11 cellular contexts compared by ENCODE assay signal in genomic region chr15:74378853-74379252, GRCh38. TPM values are rescaled to one million over a fixed set of nuclear protein-coding genes. Genes with fewer than 3 reads are reported as not detected.
A peak's percentile ranks its signal among the peaks of the same experiment; 100 is the strongest.
DNase-seq lines count a peak whose midpoint lies in the region; ATAC-seq and TF ChIP-seq lines count a peak whose summit lies in the region.
"Had no signal": no experiment of that assay in that cellular context is flagged by ENCODE, and none has a peak within 500 bp of the region (broad histone marks: within the 10 kb centered on the region; RNA-seq: fewer than 3 reads in every experiment).

No MANE protein-coding gene starts in this region.

- H3K36me3 Mint-ChIP-seq in activated T-cell treated with anti-CD3 and anti-CD28 coated beads, Interleukin-2, amount 50 U/mL, for 24 hours (ENCODE audit: low read depth): no peaks in the 10 kb centered on the region
- H3K36me3 Mint-ChIP-seq in stimulated activated naive B cell treated with anti-CD40 and anti-IgM and Interleukin-4, amounts not matched to agents 10 μg/mL and 1 μg/mL and 100 μg/mL, for 72 hours: peaks cover 0 to 5% of the 10 kb centered on the region in 2 donors
- H3K36me3 Mint-ChIP-seq: memory B cell had no signal

- H3K4me3 Mint-ChIP-seq in activated T-cell treated with anti-CD3 and anti-CD28 coated beads, Interleukin-2, amount 50 U/mL, for 24 hours: peak overlapping the region; percentile 16
- peak overlapping the region; percentile 5 to 15 for H3K4me3 Mint-ChIP-seq in stimulated activated naive B cell treated with anti-CD40 and anti-IgM and Interleukin-4, amounts not matched to agents 10 μg/mL and 1 μg/mL and 100 μg/mL, for 72 hours
- H3K4me3 Mint-ChIP-seq: memory B cell had no signal

- peaks cover 85% of the 10 kb centered on the region for H3K4me1 Mint-ChIP-seq in activated T-cell treated with anti-CD3 and anti-CD28 coated beads, Interleukin-2, amount 50 U/mL, for 24 hours (ENCODE audit: low read depth)
- H3K4me1 Mint-ChIP-seq in stimulated activated naive B cell treated with anti-CD40 and anti-IgM and Interleukin-4, amounts not matched to agents 10 μg/mL and 1 μg/mL and 100 μg/mL, for 72 hours: peaks cover 62 to 98% of the 10 kb centered on the region in 2 donors

- H3K9me3 Mint-ChIP-seq in activated T-cell treated with anti-CD3 and anti-CD28 coated beads, Interleukin-2, amount 50 U/mL, for 24 hours: no peaks in the 10 kb centered on the region
- H3K9me3 Mint-ChIP-seq in stimulated activated naive B cell treated with anti-CD40 and anti-IgM and Interleukin-4, amounts not matched to agents 10 μg/mL and 1 μg/mL and 100 μg/mL, for 72 hours: no peaks in the 10 kb centered on the region
- H3K9me3 Mint-ChIP-seq: memory B cell had no signal

- no peak for TF ChIP-seq CTCF in fibroblast of villous mesenchyme (IDR thresholded peaks at IDR 0.05; ENCODE audit: insufficient read depth, low read depth, low read length)

- H3K4me3 ChIP-seq in fibroblast of villous mesenchyme (ENCODE audit: low read depth, low read length): no peak overlapping the region

- peak; percentile 4 to 15 for ATAC-seq in stimulated activated naive B cell treated with anti-CD40 and anti-IgM and Interleukin-4, amounts not matched to agents 10 μg/mL and 1 μg/mL and 100 μg/mL, for 72 hours (replicated peaks)
- ATAC-seq: Panc1 had no signal

- no peaks in the 10 kb centered on the region for H3K27me3 Mint-ChIP-seq in activated T-cell treated with anti-CD3 and anti-CD28 coated beads, Interleukin-2, amount 50 U/mL, for 24 hours
- no peaks in the 10 kb centered on the region for H3K27me3 Mint-ChIP-seq in stimulated activated naive B cell treated with anti-CD40 and anti-IgM and Interleukin-4, amounts not matched to agents 10 μg/mL and 1 μg/mL and 100 μg/mL, for 72 hours
- H3K27me3 Mint-ChIP-seq: memory B cell had no signal

- peak; percentile 68 for DNase-seq in activated T-cell treated with anti-CD3 and anti-CD28 coated beads for 24 hours (ENCODE audit: low read depth)
- no peak for DNase-seq in activated T-cell treated with anti-CD3 and anti-CD28 coated beads, Interleukin-2, amount 50 U/mL, for 1 hour
- DNase-seq in activated T-cell treated with anti-CD3 and anti-CD28 coated beads, Interleukin-2, amount 50 U/mL, for 24 hours: peak; percentile 76
- peak; percentile 69 for DNase-seq in fibroblast of villous mesenchyme (ENCODE audit: low read depth)
- no peak for DNase-seq in stimulated activated naive B cell treated with anti-CD40 and anti-IgM and Interleukin-4, amounts not matched to agents 10 μg/mL and 1 μg/mL and 100 μg/mL, for 72 hours
- DNase-seq in NCI-H526 (lab: John Stamatoyannopoulos, UW): no peak
- DNase-seq in MV-4-11 (lab: John Stamatoyannopoulos, UW): no peak
- DNase-seq in hypothalamus (lab: John Stamatoyannopoulos, UW): no peak
- DNase-seq: BE2C had no signal

- H3K27ac Mint-ChIP-seq in activated T-cell treated with anti-CD3 and anti-CD28 coated beads, Interleukin-2, amount 50 U/mL, for 24 hours: peak overlapping the region; percentile 77
- H3K27ac Mint-ChIP-seq in stimulated activated naive B cell treated with anti-CD40 and anti-IgM and Interleukin-4, amounts not matched to agents 10 μg/mL and 1 μg/mL and 100 μg/mL, for 72 hours: peak overlapping the region; percentile 86
- H3K27ac Mint-ChIP-seq: memory B cell had no signal

RNA-seq across cellular contexts. Expression of gene CYP11A1, which starts 11.4 kb away (rescaled TPM):
- 0.64 and 0.86 TPM in 2 replicates for total RNA-seq in fibroblast of villous mesenchyme

RNA-seq across cellular contexts. Expression of gene SEMA7A, which starts 54.9 kb away (rescaled TPM):
- 16.8 and 24.6 TPM in 2 replicates for total RNA-seq in fibroblast of villous mesenchyme

Comparison
In these comparisons a context has a peak if more than half of its experiments do, and no peak if none do; other contexts are left out.
1. DNase-seq: peak in activated T-cell treated with anti-CD3 and anti-CD28 coated beads for 24 hours (single experiment), activated T-cell treated with anti-CD3 and anti-CD28 coated beads, Interleukin-2, amount 50 U/mL, for 24 hours (single experiment) and fibroblast of villous mesenchyme (single experiment); none in activated T-cell treated with anti-CD3 and anti-CD28 coated beads, Interleukin-2, amount 50 U/mL, for 1 hour (single experiment), stimulated activated naive B cell treated with anti-CD40 and anti-IgM and Interleukin-4, amounts not matched to agents 10 μg/mL and 1 μg/mL and 100 μg/mL, for 72 hours (single experiment), NCI-H526 (0 of 2), MV-4-11 (single experiment) and hypothalamus (0 of 51).